Comparison of ENCODE assay signal across 8 cellular contexts in genomic region chr13:110913911-110914292, GRCh38. TPM values are rescaled to one million over a fixed set of nuclear protein-coding genes. Genes with fewer than 3 reads are reported as not detected.
DNase-seq lines count a peak whose midpoint lies in the region; ATAC-seq and TF ChIP-seq lines count a peak whose summit lies in the region.

No MANE protein-coding gene starts in this region.

- peaks cover 29 to 65% (median 49%) of the 10 kb centered on the region in 4 donors for H3K4me1 Mint-ChIP-seq in CD4-positive, alpha-beta memory T cell
- peaks cover 28 to 52% (median 40%) of the 10 kb centered on the region in 3 donors for H3K4me1 Mint-ChIP-seq in IgD-negative memory B cell

- H3K27me3 Mint-ChIP-seq in CD4-positive, alpha-beta memory T cell = no peaks in the 10 kb centered on the region
- H3K27me3 Mint-ChIP-seq in IgD-negative memory B cell = no peaks in the 10 kb centered on the region

- H3K27me3 ChIP-seq in CD4-positive, alpha-beta memory T cell (ENCODE audit: insufficient read depth, low read length) = no peaks in the 10 kb centered on the region
- H3K27me3 ChIP-seq in body of pancreas (no peaks in the 10 kb centered on the region), right lobe of liver (no peaks in the 10 kb centered on the region), tibial artery (no peaks in the 10 kb centered on the region)

- peaks cover 7 to 22% of the 10 kb centered on the region in 2 donors for H3K36me3 Mint-ChIP-seq in CD4-positive, alpha-beta memory T cell
- peaks cover 11% of the 10 kb centered on the region for H3K36me3 Mint-ChIP-seq in IgD-negative memory B cell

- peak overlapping the region; percentile 26 to 89 for H3K4me3 ChIP-seq in CD4-positive, alpha-beta memory T cell (ENCODE audit: low read length in 2 of 2)
- H3K4me3 ChIP-seq in body of pancreas (peak overlapping the region; percentile 65 to 87), right lobe of liver (peak overlapping the region; percentile 78 to 88 (median 84)), tibial artery (peak overlapping the region; percentile 81 to 96)

- no peaks in the 10 kb centered on the region for H3K9me3 Mint-ChIP-seq in CD4-positive, alpha-beta memory T cell
- no peaks in the 10 kb centered on the region for H3K9me3 Mint-ChIP-seq in IgD-negative memory B cell

- TF ChIP-seq CTCF in body of pancreas (IDR thresholded peaks at IDR 0.05) = no peak
- TF ChIP-seq CTCF in right lobe of liver (IDR thresholded peaks at IDR 0.05) = no peak
- no peak for TF ChIP-seq CTCF in tibial artery (IDR thresholded peaks at IDR 0.05)

- H3K4me1 ChIP-seq in CD4-positive, alpha-beta memory T cell (ENCODE audit: insufficient read depth, low read length) = peaks cover 53% of the 10 kb centered on the region
- H3K4me1 ChIP-seq in body of pancreas (peaks cover 50% of the 10 kb centered on the region), right lobe of liver (peaks cover 0 to 32% (median 0%) of the 10 kb centered on the region in 4 donors), tibial artery (peaks cover 0 to 56% (median 29%) of the 10 kb centered on the region in 4 donors)

- H3K27ac ChIP-seq in CD4-positive, alpha-beta memory T cell (ENCODE audit: low read depth, low read length) = peak overlapping the region; percentile 77
- peak overlapping the region; percentile 99 to 100 (median 99) for H3K27ac ChIP-seq in body of pancreas
- peak overlapping the region; percentile 96 to 100 (median 99) for H3K27ac ChIP-seq in right lobe of liver
- peak overlapping the region; percentile 97 to 98 for H3K27ac ChIP-seq in tibial artery

- H3K27ac Mint-ChIP-seq in CD4-positive, alpha-beta memory T cell = peak overlapping the region; percentile 87 to 96 (median 92)
- peak overlapping the region; percentile 84 to 95 (median 93) for H3K27ac Mint-ChIP-seq in IgD-negative memory B cell

- peaks cover 5% of the 10 kb centered on the region for H3K36me3 ChIP-seq in CD4-positive, alpha-beta memory T cell (ENCODE audit: insufficient read depth, low read length)
- no peaks in the 10 kb centered on the region for H3K36me3 ChIP-seq in body of pancreas (replicated peaks in 1 of 2; ENCODE audit: insufficient read depth in 1 of 2, low read depth in 2 of 2)
- peaks cover 0 to 2% (median 0%) of the 10 kb centered on the region in 4 donors for H3K36me3 ChIP-seq in right lobe of liver
- peaks cover 0 to 2% (median 0%) of the 10 kb centered on the region in 3 donors for H3K36me3 ChIP-seq in tibial artery

- no peak for DNase-seq in CD4-positive, alpha-beta memory T cell
- DNase-seq in body of pancreas (no peak), right lobe of liver (no peak), tibial artery (no peak), DMS114 treated with DMSO at 0.1 percent for 48 hours (lab: John Stamatoyannopoulos, UW; ENCODE audit: unreplicated experiment) (no peak), erythroblast (lab: John Stamatoyannopoulos, UW) (no peak)

- WGBS in body of pancreas, 2 donors = 0% methylated on average over 4 to 26 of the region's 26 CpGs
- WGBS in right lobe of liver (ENCODE audit: insufficient coverage, low coverage, low lambda C conversion rate, missing lambda C conversion rate) = under 1% methylated on average over 19 of the region's 26 CpGs

- intact Hi-C loops in CD4-positive, alpha-beta memory T cell (cut with micrococcal nuclease) = loop anchor here (2.0 to 10.0 kb wide), 2 partner anchors 299 to 353 kb away; partner anchors contain the start of genes NAXD and RAB20
- intact Hi-C loops in body of pancreas (cut with DNase I) = no loop called here
- intact Hi-C loops in right lobe of liver (cut with DNase I) = no loop called here
- intact Hi-C loops in tibial artery (cut with DNase I; ENCODE audit: low total_unique reads) = loop anchor here (2.0 to 10.0 kb wide), 3 partner anchors 43 to 371 kb away; partner anchors contain the start of gene ARHGEF7

- CTCF ChIA-PET in CD4-positive, alpha-beta memory T cell (lab: Charles Lee; ENCODE audit: partially characterized antibody) = interaction anchor here (0.8 to 1.2 kb wide), 4 partner anchors 8 to 311 kb away, joined by 3 to 4 read pairs (median 3); no protein-coding TSS in a partner anchor

- no peaks in the 10 kb centered on the region for H3K9me3 ChIP-seq in CD4-positive, alpha-beta memory T cell (ENCODE audit: control insufficient read depth in 1 of 2, low read length in 2 of 2)
- H3K9me3 ChIP-seq in body of pancreas = no peaks in the 10 kb centered on the region
- no peaks in the 10 kb centered on the region for H3K9me3 ChIP-seq in right lobe of liver
- no peaks in the 10 kb centered on the region for H3K9me3 ChIP-seq in tibial artery

- peak overlapping the region; percentile 81 to 95 (median 92) for H3K4me3 Mint-ChIP-seq in CD4-positive, alpha-beta memory T cell
- H3K4me3 Mint-ChIP-seq in IgD-negative memory B cell = peak overlapping the region; percentile 91 to 99 (median 97)

- POLR2A ChIA-PET in CD4-positive, alpha-beta memory T cell (lab: Charles Lee; ENCODE audit: partially characterized antibody) = interaction anchor here (1.1 to 2.9 kb wide), 6 partner anchors 38 to 352 kb away, joined by 3 to 48 read pairs (median 6); partner anchors contain the start of genes CARS2, ING1, NAXD and RAB20

- no peak for ATAC-seq in body of pancreas
- ATAC-seq in right lobe of liver = peak; percentile 0 to 7 (median 3)
- ATAC-seq in GM18498 (IDR thresholded peaks at IDR 0.05; ENCODE audit: unreplicated experiment) = no peak

- TF ChIP-seq POLR2A in body of pancreas (IDR thresholded peaks at IDR 0.05) = no peak
- peak; percentile 13 for TF ChIP-seq POLR2A in right lobe of liver (IDR thresholded peaks at IDR 0.05)
- TF ChIP-seq POLR2A in erythroblast (IDR thresholded peaks at IDR 0.05; ENCODE audit: low read length) = no peak

RNA-seq across cellular contexts. Expression of gene ANKRD10, which starts 1.0 kb away (rescaled TPM):
- total RNA-seq in CD4-positive, alpha-beta memory T cell = 100 to 1,000 TPM; 127 to 140 TPM
- polyA plus RNA-seq in CD4-positive, alpha-beta memory T cell = 10 to 100 TPM; 53.0 to 63.2 TPM
- 94.2 TPM for polyA plus RNA-seq in IgD-negative memory B cell
- total RNA-seq in body of pancreas = 100 to 1,000 TPM; 117 to 124 TPM
- 10 to 100 TPM; 40.4 to 56.2 (median 44.3) TPM for total RNA-seq in right lobe of liver

Comparison
In these comparisons a context has a peak if more than half of its experiments do, and no peak if none do; other contexts are left out.
1. ATAC-seq: peak in right lobe of liver (4 of 4); none in body of pancreas (single experiment) and GM18498 (single experiment).
2. intact Hi-C loops: an anchor here in CD4-positive, alpha-beta memory T cell (2.0 to 10.0 kb wide) and tibial artery (2.0 to 10.0 kb wide); none called in body of pancreas and right lobe of liver.
3. Peak in every context shown above with its lines, with median percentiles within 50 percentile points of each other: H3K27ac ChIP-seq and H3K4me3 ChIP-seq.